In the genomic region with DNA sequence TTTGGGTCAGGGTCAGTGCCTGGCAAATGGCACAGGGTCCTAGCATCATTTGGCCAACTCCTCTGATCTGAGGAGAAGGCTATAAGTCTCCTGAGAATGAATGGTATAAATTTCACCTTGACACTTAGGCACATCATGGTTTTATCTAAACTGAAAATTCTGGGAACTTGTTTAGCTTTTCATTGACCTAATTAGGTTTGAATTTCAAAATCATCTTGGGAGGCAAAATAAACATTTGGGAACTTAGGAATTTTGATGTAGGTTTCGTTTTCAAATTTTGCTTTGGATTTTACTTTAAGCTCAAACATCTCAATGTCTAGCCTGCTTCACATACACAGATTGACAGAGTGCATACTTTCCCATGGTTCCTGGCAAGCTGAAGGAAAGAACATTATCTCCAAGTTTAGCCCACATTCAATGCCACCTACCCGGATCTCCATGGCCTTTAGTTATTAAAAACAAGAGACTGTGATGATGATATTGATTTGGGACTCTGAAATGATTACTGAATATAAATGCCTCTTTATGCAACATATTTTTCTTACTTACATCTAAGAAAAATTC, we compare ENCODE assay signal across 19 cellular contexts. TPM values are rescaled to one million over a fixed set of nuclear protein-coding genes. Genes with fewer than 3 reads are reported as not detected.
A peak's percentile ranks its signal among the peaks of the same experiment; 100 is the strongest.
DNase-seq lines count a peak whose midpoint lies in the region; ATAC-seq and TF ChIP-seq lines count a peak whose summit lies in the region.
"Had no signal": no experiment of that assay in that cellular context is flagged by ENCODE, and none has a peak within 500 bp of the region (broad histone marks: within the 10 kb centered on the region; RNA-seq: fewer than 3 reads in every experiment).

No MANE protein-coding gene starts in this region.

- TF ChIP-seq CTCF in OCI-LY7 (conservative IDR thresholded peaks at IDR 0.05; ENCODE audit: low read length) (no peak), fibroblast of mammary gland (conservative IDR thresholded peaks at IDR 0.05; ENCODE audit: control insufficient read depth, insufficient read depth, low read depth, low read length) (no peak), parathyroid adenoma (IDR thresholded peaks at IDR 0.05) (no peak)

- H3K4me2 ChIP-seq in OCI-LY7 (ENCODE audit: low read length) = no peak overlapping the region
- no peak overlapping the region for H3K4me2 ChIP-seq in parathyroid adenoma (ENCODE audit: low read length)

- no TSS peak for BruUV-seq in OCI-LY7 (replicated peaks; lab: Mats Ljungman, UMichigan)

- no peaks in the 10 kb centered on the region for H3K9me2 ChIP-seq in OCI-LY7 (ENCODE audit: insufficient read depth, low read length)

- H4K20me1 ChIP-seq in OCI-LY7 (ENCODE audit: insufficient read depth, low read length) = no peaks in the 10 kb centered on the region

- H3K9me3 ChIP-seq in OCI-LY7 (ENCODE audit: low read length) (no peaks in the 10 kb centered on the region), parathyroid adenoma (ENCODE audit: control insufficient read depth, low read length) (no peaks in the 10 kb centered on the region)
- H3K9me3 ChIP-seq: BE2C had no signal

- POLR2A ChIA-PET in OCI-LY7 (lab: Charles Lee) = interaction anchor here (0.6 to 2.1 kb wide), 6 partner anchors 9 to 554 kb away, joined by 3 to 6 read pairs (median 3); no protein-coding TSS in a partner anchor

- H3K4me1 ChIP-seq in OCI-LY7 (ENCODE audit: insufficient read depth, low read length, poor library complexity, severe bottlenecking) (peaks cover 43% of the 10 kb centered on the region), parathyroid adenoma (peaks cover 7% of the 10 kb centered on the region)
- H3K4me1 ChIP-seq: BE2C had no signal

- H3K27ac ChIP-seq in OCI-LY7 (ENCODE audit: low read depth, low read length, poor library complexity, severe bottlenecking) = no peak overlapping the region
- no peak overlapping the region for H3K27ac ChIP-seq in parathyroid adenoma
- H3K27ac ChIP-seq: RWPE1 had no signal

- DNase-seq in OCI-LY7 (ENCODE audit: low spot score) (no peak), fibroblast of mammary gland (ENCODE audit: low read depth) (peak; percentile 12), posterior cingulate gyrus (no peak), NCI-H1436 treated with DMSO at 0.1 percent for 48 hours (lab: John Stamatoyannopoulos, UW) (no peak), NCI-H526 (lab: John Stamatoyannopoulos, UW) (no peak)
- DNase-seq: BE2C; CD4-positive, alpha-beta memory T cell; DND-41; H7; Karpas-422; MM.1S; NCI-H1417; NCI-H2081; NCI-H510A treated with DMSO at 0.1 percent for 48 hours; OCI-M1 had no signal

- ATAC-seq in HG03045 (IDR thresholded peaks at IDR 0.05; ENCODE audit: unreplicated experiment) = no peak

- H3K4me3 ChIP-seq in GM08714 (ENCODE audit: low read length) (peak overlapping the region; percentile 23; the same call in 1 of the 2 replicates), OCI-LY7 (ENCODE audit: low read depth, low read length, poor library complexity, severe bottlenecking) (no peak overlapping the region), fibroblast of mammary gland (ENCODE audit: control insufficient read depth, low read depth, low read length) (no peak overlapping the region), parathyroid adenoma (ENCODE audit: low read depth, low read length) (no peak overlapping the region)

- H3K79me2 ChIP-seq in OCI-LY7 (ENCODE audit: insufficient read depth, low read depth, low read length) (no peaks in the 10 kb centered on the region), parathyroid adenoma (no peaks in the 10 kb centered on the region)

- no peaks in the 10 kb centered on the region for H3K27me3 ChIP-seq in parathyroid adenoma (ENCODE audit: control insufficient read depth, insufficient read depth, low read length)
- H3K27me3 ChIP-seq: BE2C had no signal

- no peak overlapping the region for H3K9ac ChIP-seq in parathyroid adenoma

- CTCF ChIA-PET in OCI-LY7 (lab: Charles Lee; ENCODE audit: unreplicated experiment) = interaction anchor here (0.6 kb wide), 1 partner anchor 419 kb away, joined by 3 read pairs; no protein-coding TSS in a partner anchor

- H3K36me3 ChIP-seq in OCI-LY7 (ENCODE audit: insufficient read depth, low read length) (no peaks in the 10 kb centered on the region), parathyroid adenoma (ENCODE audit: control insufficient read depth, insufficient read depth, low read length) (no peaks in the 10 kb centered on the region)
- H3K36me3 ChIP-seq: BE2C had no signal

- intact Hi-C loops in OCI-LY7 (cut with micrococcal nuclease; ENCODE audit: unreplicated experiment) (loop anchor here (5.0 to 10.0 kb wide), 3 partner anchors 272 to 520 kb away; a partner anchor contains a TSS), posterior cingulate gyrus (cut with DNase I) (no loop called here)

- peak overlapping the region; percentile 56; the same call in 1 of the 2 replicates for H2AFZ ChIP-seq in OCI-LY7 (ENCODE audit: low read length)
- H2AFZ ChIP-seq in parathyroid adenoma = peak overlapping the region; percentile 29

RNA-seq across cellular contexts. Expression of a gene that starts 44.5 kb away (rescaled TPM):
- 3.8 and 5.7 TPM in 2 replicates for total RNA-seq in OCI-LY7 (2014; rRNA removed; shearing (Covaris generic))
- 2.3 and 2.4 TPM in 2 replicates for total RNA-seq in OCI-LY7 (2022)
